In genomic region chr5:139473565-139473964, GRCh38 we compare ENCODE assay signal across 9 cellular contexts. TPM values are rescaled to one million over a fixed set of nuclear protein-coding genes. Genes with fewer than 3 reads are reported as not detected.
A peak's percentile ranks its signal among the peaks of the same experiment; 100 is the strongest.
DNase-seq lines count a peak whose midpoint lies in the region; ATAC-seq and TF ChIP-seq lines count a peak whose summit lies in the region.
"Had no signal": no experiment of that assay in that cellular context is flagged by ENCODE, and none has a peak within 500 bp of the region (broad histone marks: within the 10 kb centered on the region; RNA-seq: fewer than 3 reads in every experiment).

No MANE protein-coding gene starts in this region.

- H3K36me3 ChIP-seq in lung (ENCODE audit: control insufficient read depth in 2 of 2, insufficient read depth in 2 of 2, low read length in 2 of 2) = peaks cover 0 to 28% of the 10 kb centered on the region in 2 donors

- H3K27me3 Mint-ChIP-seq in activated T-helper 17 cell treated with anti-CD3 and anti-CD28 coated beads, Interleukin-2, amount 50 U/mL, for 72 hours = no peaks in the 10 kb centered on the region
- H3K27me3 Mint-ChIP-seq in activated CD8-positive, alpha-beta memory T cell treated with anti-CD3 and anti-CD28 coated beads, Interleukin-2, amount 10 ng/mL, durations not matched to agents 7 days and 5 days = no peaks in the 10 kb centered on the region

- CTCF ChIA-PET in activated CD8-positive, alpha-beta memory T cell treated with anti-CD3 and anti-CD28 coated beads, Interleukin-2, amount 10 ng/mL, durations not matched to agents 7 days and 5 days (lab: Charles Lee) = interaction anchor here (0.7 to 1.3 kb wide), 3 partner anchors 8 to 35 kb away, joined by 3 to 4 read pairs (median 3); partner anchors contain the start of genes DNAJC18 and STING1

- ATAC-seq in activated T-helper 17 cell treated with anti-CD3 and anti-CD28 coated beads, Interleukin-2, amount 50 U/mL, for 72 hours (replicated peaks) = peak; percentile 21
- ATAC-seq in lung (ENCODE audit: insufficient read depth, low FRiP score) = peak; percentile 24
- no peak for ATAC-seq in GM21529 (IDR thresholded peaks at IDR 0.05; ENCODE audit: unreplicated experiment)
- no peak for ATAC-seq in activated CD8-positive, alpha-beta memory T cell treated with anti-CD3 and anti-CD28 coated beads, Interleukin-2, amount 10 ng/mL, durations not matched to agents 7 days and 5 days

- no peaks in the 10 kb centered on the region for H3K27me3 ChIP-seq in lung (ENCODE audit: control insufficient read depth, insufficient read depth)

- peaks cover 47% of the 10 kb centered on the region for H3K4me1 Mint-ChIP-seq in activated T-helper 17 cell treated with anti-CD3 and anti-CD28 coated beads, Interleukin-2, amount 50 U/mL, for 72 hours
- H3K4me1 Mint-ChIP-seq in activated CD8-positive, alpha-beta memory T cell treated with anti-CD3 and anti-CD28 coated beads, Interleukin-2, amount 10 ng/mL, durations not matched to agents 7 days and 5 days = peaks cover 68% of the 10 kb centered on the region

- peaks cover 67% of the 10 kb centered on the region for H3K36me3 Mint-ChIP-seq in activated T-helper 17 cell treated with anti-CD3 and anti-CD28 coated beads, Interleukin-2, amount 50 U/mL, for 72 hours (ENCODE audit: low read depth)
- H3K36me3 Mint-ChIP-seq in activated CD8-positive, alpha-beta memory T cell treated with anti-CD3 and anti-CD28 coated beads, Interleukin-2, amount 10 ng/mL, durations not matched to agents 7 days and 5 days = peaks cover 19% of the 10 kb centered on the region

- peaks cover 0 to 26% of the 10 kb centered on the region in 2 donors for H3K4me1 ChIP-seq in lung (ENCODE audit: control insufficient read depth in 2 of 2, insufficient read depth in 2 of 2, low read length in 2 of 2)

- peak overlapping the region in 1 of 2 donors; percentile 80 for H3K27ac ChIP-seq in lung (ENCODE audit: low read depth in 1 of 2, low read length in 1 of 2)

- TF ChIP-seq CTCF in GM12873 (IDR thresholded peaks at IDR 0.05; ENCODE audit: insufficient read depth, low read depth, low read length, missing control alignments) (peak; percentile 6), lung (IDR thresholded peaks at IDR 0.05; ENCODE audit: control extremely low read depth, extremely low read depth) (no peak)

- H3K27ac Mint-ChIP-seq in activated T-helper 17 cell treated with anti-CD3 and anti-CD28 coated beads, Interleukin-2, amount 50 U/mL, for 72 hours = peak overlapping the region; percentile 93
- H3K27ac Mint-ChIP-seq in activated CD8-positive, alpha-beta memory T cell treated with anti-CD3 and anti-CD28 coated beads, Interleukin-2, amount 10 ng/mL, durations not matched to agents 7 days and 5 days = no peak overlapping the region

- no peaks in the 10 kb centered on the region for H3K9me3 Mint-ChIP-seq in activated T-helper 17 cell treated with anti-CD3 and anti-CD28 coated beads, Interleukin-2, amount 50 U/mL, for 72 hours
- no peaks in the 10 kb centered on the region for H3K9me3 Mint-ChIP-seq in activated CD8-positive, alpha-beta memory T cell treated with anti-CD3 and anti-CD28 coated beads, Interleukin-2, amount 10 ng/mL, durations not matched to agents 7 days and 5 days (ENCODE audit: low read depth)

- peak overlapping the region; percentile 82 for H3K4me3 Mint-ChIP-seq in activated T-helper 17 cell treated with anti-CD3 and anti-CD28 coated beads, Interleukin-2, amount 50 U/mL, for 72 hours
- H3K4me3 Mint-ChIP-seq in activated CD8-positive, alpha-beta memory T cell treated with anti-CD3 and anti-CD28 coated beads, Interleukin-2, amount 10 ng/mL, durations not matched to agents 7 days and 5 days = no peak overlapping the region

- no peak overlapping the region for H3K4me3 ChIP-seq in lung

- DNase-seq in lung (ENCODE audit: low spot score) = no peak
- no peak for DNase-seq in NCI-H2107 (lab: John Stamatoyannopoulos, UW)
- DNase-seq in activated CD8-positive, alpha-beta memory T cell treated with anti-CD3 and anti-CD28 coated beads, Interleukin-2, amount 10 ng/mL, durations not matched to agents 7 days and 5 days = no peak
- DNase-seq: activated T-cell treated with anti-CD3 and anti-CD28 coated beads for 4 hours, kidney glomerular epithelial cell, NCI-H774 had no signal

- WGBS in lung, 2 donors = 59 to 82% methylated on average over 2 of the region's 2 CpGs

- no peaks in the 10 kb centered on the region for H3K9me3 ChIP-seq in lung (ENCODE audit: control insufficient read depth in 2 of 2, insufficient read depth in 1 of 2, low read length in 1 of 2)

RNA-seq across cellular contexts. Expression of gene SMIM33, which starts 2.8 kb away (rescaled TPM):
- under 1 TPM; 0.54 to 0.90 TPM for total RNA-seq in activated T-helper 17 cell treated with anti-CD3 and anti-CD28 coated beads, Interleukin-2, amount 50 U/mL, for 72 hours
- total RNA-seq in lung = not detected
- polyA plus RNA-seq in lung = under 1 TPM in 1 of 2 donors, not detected in 1; 0.17 TPM
- total RNA-seq in activated CD8-positive, alpha-beta memory T cell treated with anti-CD3 and anti-CD28 coated beads, Interleukin-2, amount 10 ng/mL, durations not matched to agents 7 days and 5 days = under 1 TPM; 0.07 to 0.26 TPM

RNA-seq across cellular contexts. Expression of gene STING1, which starts 9.0 kb away (rescaled TPM):
- 100 to 1,000 TPM; 360 to 423 TPM for total RNA-seq in activated T-helper 17 cell treated with anti-CD3 and anti-CD28 coated beads, Interleukin-2, amount 50 U/mL, for 72 hours
- total RNA-seq in lung = 100 to 1,000 TPM; 144 to 204 TPM
- 100 to 1,000 TPM in 1 of 2 donors, 10 to 100 TPM in 1; 54.3 to 114 TPM for polyA plus RNA-seq in lung
- total RNA-seq in activated CD8-positive, alpha-beta memory T cell treated with anti-CD3 and anti-CD28 coated beads, Interleukin-2, amount 10 ng/mL, durations not matched to agents 7 days and 5 days = 100 to 1,000 TPM; 103 to 115 TPM

RNA-seq across cellular contexts. Expression of gene ECSCR, which starts 11.0 kb away (rescaled TPM):
- 1 to 10 TPM; 3.3 to 4.1 TPM for total RNA-seq in activated T-helper 17 cell treated with anti-CD3 and anti-CD28 coated beads, Interleukin-2, amount 50 U/mL, for 72 hours
- 10 to 100 TPM; 46.2 to 46.7 TPM for total RNA-seq in lung
- 10 to 100 TPM; 24.6 to 55.7 TPM for polyA plus RNA-seq in lung
- total RNA-seq in activated CD8-positive, alpha-beta memory T cell treated with anti-CD3 and anti-CD28 coated beads, Interleukin-2, amount 10 ng/mL, durations not matched to agents 7 days and 5 days = under 1 TPM; 0.28 to 0.29 TPM

RNA-seq across cellular contexts. Expression of gene DNAJC18, which starts 34.2 kb away (rescaled TPM):
- total RNA-seq in activated T-helper 17 cell treated with anti-CD3 and anti-CD28 coated beads, Interleukin-2, amount 50 U/mL, for 72 hours = 10 to 100 TPM; 23.4 to 41.5 TPM
- total RNA-seq in lung = 1 to 10 TPM; 8.0 to 9.4 TPM
- polyA plus RNA-seq in lung = 10 to 100 TPM in 1 of 2 donors, 1 to 10 TPM in 1; 2.2 to 10.7 TPM
- 10 to 100 TPM in 1 of 2 experiments, 1 to 10 TPM in 1; 9.2 to 25.7 TPM for total RNA-seq in activated CD8-positive, alpha-beta memory T cell treated with anti-CD3 and anti-CD28 coated beads, Interleukin-2, amount 10 ng/mL, durations not matched to agents 7 days and 5 days

Comparison
In these comparisons a context has a peak if more than half of its experiments do, and no peak if none do; other contexts are left out.
1. ATAC-seq: peak in activated T-helper 17 cell treated with anti-CD3 and anti-CD28 coated beads, Interleukin-2, amount 50 U/mL, for 72 hours (single experiment) and lung (single experiment); none in GM21529 (single experiment) and activated CD8-positive, alpha-beta memory T cell treated with anti-CD3 and anti-CD28 coated beads, Interleukin-2, amount 10 ng/mL, durations not matched to agents 7 days and 5 days (single experiment).
2. RNA of gene ECSCR, which starts 11.0 kb away (total RNA-seq): 46.2 to 46.7 TPM in lung; 3.3 to 4.1 TPM in activated T-helper 17 cell treated with anti-CD3 and anti-CD28 coated beads, Interleukin-2, amount 50 U/mL, for 72 hours and 0.28 to 0.29 TPM in activated CD8-positive, alpha-beta memory T cell treated with anti-CD3 and anti-CD28 coated beads, Interleukin-2, amount 10 ng/mL, durations not matched to agents 7 days and 5 days; every median in the first group is over 4 times any median in the second.